8 cellular contexts compared by ENCODE assay signal in the genomic region with DNA sequence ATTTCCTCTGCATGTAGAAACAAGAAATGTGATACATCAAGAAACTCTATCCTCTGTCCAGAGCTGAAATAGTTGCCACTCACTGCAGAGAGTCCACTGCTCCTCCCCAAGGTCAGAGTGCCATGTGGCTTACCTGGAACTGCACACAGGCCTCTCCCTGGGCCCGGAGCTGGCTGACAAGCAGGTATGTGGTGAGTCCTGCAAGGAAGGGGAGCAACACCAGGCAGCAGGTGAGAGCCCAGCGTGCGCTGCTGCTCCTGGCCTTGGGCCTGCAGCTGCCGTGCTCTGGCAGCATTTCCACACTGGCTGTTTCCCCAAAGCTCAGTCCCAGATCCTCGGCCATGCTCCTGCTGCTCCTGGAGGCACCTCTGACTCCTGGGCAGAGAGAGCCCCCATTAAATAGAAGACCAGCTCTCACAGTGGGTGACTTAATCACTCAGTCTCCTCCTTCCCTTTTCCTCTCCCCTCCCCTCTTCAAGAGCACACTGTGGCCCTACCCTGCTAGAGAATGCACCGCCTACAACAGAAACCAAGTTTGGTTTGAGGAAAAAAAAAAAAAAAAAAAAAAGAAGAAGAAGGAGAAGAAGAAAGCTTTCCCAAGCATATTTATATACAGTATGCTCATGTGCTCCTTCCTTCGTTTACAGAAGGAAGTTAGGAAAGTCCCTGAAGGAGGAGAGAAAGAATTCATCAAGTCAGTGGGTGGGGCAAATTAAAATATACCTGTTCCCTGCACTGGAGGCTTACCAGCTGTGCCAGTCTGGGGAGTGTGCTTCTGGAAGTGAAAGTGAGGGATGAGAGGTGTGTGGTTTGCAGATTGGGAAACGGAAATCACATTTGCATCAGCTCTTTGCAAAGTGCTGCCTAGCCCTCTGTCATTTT. TPM values are rescaled to one million over a fixed set of nuclear protein-coding genes. Genes with fewer than 3 reads are reported as not detected.
DNase-seq lines count a peak whose midpoint lies in the region; ATAC-seq and TF ChIP-seq lines count a peak whose summit lies in the region.

A gene (minus strand): TSS at position 370 of the 882 bp plus-strand sequence. CDS start 27 bp downstream, at position 343.

- in situ Hi-C loops in HAP-1 (cut with MboI; ENCODE audit: low sequenced_read_pairs), result no loop called here

- ATAC-seq in GM21447 (IDR thresholded peaks at IDR 0.05; ENCODE audit: unreplicated experiment), result peak; percentile 93

- peak within 1 kb of the TSS; percentile 16; the same call in 1 of the 2 replicates for H3K9ac ChIP-seq in ES-I3 (ENCODE audit: low read depth, low read length)

- no peak within 1 kb of the TSS for H3K4me3 Mint-ChIP-seq in glutamatergic neuron (ENCODE audit: unreplicated experiment)

- TF ChIP-seq CTCF in glutamatergic neuron (IDR thresholded peaks at IDR 0.05; ENCODE audit: partially characterized antibody, unreplicated experiment), result no peak

- H3K4me1 ChIP-seq in ES-I3 (ENCODE audit: insufficient read depth, low read length), result peaks cover 15% of the 10 kb centered on the region
- no peaks in the 10 kb centered on the region; the same call in 1 of the 2 replicates for H3K4me1 ChIP-seq in HAP-1

- no peak within 1 kb of the TSS for H3K27ac Mint-ChIP-seq in glutamatergic neuron (ENCODE audit: unreplicated experiment)

- H3K36me3 ChIP-seq in ES-I3 (ENCODE audit: insufficient read depth, low read length) (no peaks in the 10 kb centered on the region), HAP-1 (replicated peaks) (no peaks in the 10 kb centered on the region)

- H3K4me1 Mint-ChIP-seq in glutamatergic neuron (ENCODE audit: low read depth, unreplicated experiment), result peaks cover 9% of the 10 kb centered on the region

- peak; percentile 77 for DNase-seq in HT-29 (ENCODE audit: low spot score)
- peak; percentile 60 for DNase-seq in SW480 (ENCODE audit: low spot score)
- DNase-seq in glutamatergic neuron, result peak; percentile 23
- DNase-seq in renal cortical epithelial cell (ENCODE audit: low read depth), result peak; percentile 61
- no peak for DNase-seq in HuH-7.5 (ENCODE audit: low spot score)
- no peak for DNase-seq in HAP-1 (ENCODE audit: low spot score in 2 of 2)

- H3K36me3 Mint-ChIP-seq in glutamatergic neuron (ENCODE audit: unreplicated experiment), result no peaks in the 10 kb centered on the region

- no peaks in the 10 kb centered on the region for H3K27me3 ChIP-seq in HAP-1 (ENCODE audit: low read depth)

- H3K4me3 ChIP-seq in HAP-1, result no peak within 1 kb of the TSS

- peaks cover 2% of the 10 kb centered on the region for H3K27me3 Mint-ChIP-seq in glutamatergic neuron (ENCODE audit: unreplicated experiment)

- H3K9me3 Mint-ChIP-seq in glutamatergic neuron (ENCODE audit: unreplicated experiment), result peaks cover 4% of the 10 kb centered on the region

- no peaks in the 10 kb centered on the region for H3K9me3 ChIP-seq in ES-I3 (ENCODE audit: control insufficient read depth, insufficient read depth, low read length)
- no peaks in the 10 kb centered on the region for H3K9me3 ChIP-seq in HAP-1

RNA-seq across cellular contexts. Expression of the gene that starts here (rescaled TPM):
- total RNA-seq in HT-29 (2014; rRNA removed; shearing (Covaris generic)), result 5.2 TPM in 2 replicates
- total RNA-seq in glutamatergic neuron (ENCODE audit: unreplicated experiment) (not detected), renal cortical epithelial cell (1.3 and 7.3 TPM in 2 replicates)

Comparison
In these comparisons a context has a peak if more than half of its experiments do, and no peak if none do; other contexts are left out.
1. Peak in DNase-seq in glutamatergic neuron; RNA of the gene not detected or under 1 TPM.
2. DNase-seq: peak in HT-29 (single experiment), SW480 (single experiment) and renal cortical epithelial cell (single experiment); none in HuH-7.5 (single experiment) and HAP-1 (0 of 2).